In genomic region chr7:101231644-101232043, GRCh38 we compare ENCODE assay signal across 15 cellular contexts. TPM values are rescaled to one million over a fixed set of nuclear protein-coding genes. Genes with fewer than 3 reads are reported as not detected.
A peak's percentile ranks its signal among the peaks of the same experiment; 100 is the strongest.
DNase-seq lines count a peak whose midpoint lies in the region; ATAC-seq and TF ChIP-seq lines count a peak whose summit lies in the region.
"Had no signal": no experiment of that assay in that cellular context is flagged by ENCODE, and none has a peak within 500 bp of the region (broad histone marks: within the 10 kb centered on the region; RNA-seq: fewer than 3 reads in every experiment).

No MANE protein-coding gene starts in this region.

- no peak overlapping the region for H2BK120ac ChIP-seq in trophoblast cell (ENCODE audit: insufficient read depth, low read length, poor library complexity)

- peak overlapping the region; percentile 26 for H2AK5ac ChIP-seq in trophoblast cell (ENCODE audit: low read length)

- H3K36me3 ChIP-seq in GM23338 (ENCODE audit: insufficient read depth) (no peaks in the 10 kb centered on the region), iPS-18a (ENCODE audit: control insufficient read depth, low read depth, low read length) (peaks cover 2% of the 10 kb centered on the region), trophoblast cell (ENCODE audit: control insufficient read depth in 1 of 2, insufficient read depth in 2 of 2, low read length in 2 of 2) (peaks cover 7 to 19% of the 10 kb centered on the region in 2 experiments)

- no peak overlapping the region for H3K14ac ChIP-seq in trophoblast cell (ENCODE audit: low read length)

- no peak overlapping the region for H2BK5ac ChIP-seq in trophoblast cell (ENCODE audit: low read depth, low read length, poor library complexity)

- DNase-seq in GM23338 (ENCODE audit: low spot score) = no peak
- peak in 1 of 2 donors; percentile 51 for DNase-seq in trophoblast cell
- no peak for DNase-seq in NCI-H1048 (lab: John Stamatoyannopoulos, UW)
- DNase-seq in HK-2 (ENCODE audit: unreplicated experiment) = no peak
- no peak for DNase-seq in SKM-1 (lab: John Stamatoyannopoulos, UW; ENCODE audit: unreplicated experiment)
- DNase-seq: activated CD4-positive, alpha-beta T cell treated with anti-CD3 and anti-CD28 coated beads, Interleukin-2, amount 10 ng/mL, durations not matched to agents 24 days and 14 days; effector memory CD4-positive, alpha-beta T cell; GF-D8; psoas muscle; stimulated activated CD4-positive, alpha-beta T cell treated with anti-CD3 and anti-CD28 coated beads, Interleukin-2, amount 100 ng/mL, for 24 hours had no signal

- no peak overlapping the region for H2BK12ac ChIP-seq in trophoblast cell (ENCODE audit: low read length)

- no peak overlapping the region for H3K4ac ChIP-seq in trophoblast cell (ENCODE audit: low read depth, low read length)

- H3K36me3 Mint-ChIP-seq in GM23338 (ENCODE audit: low read depth) = peaks cover 20% of the 10 kb centered on the region

- H4K91ac ChIP-seq in trophoblast cell (ENCODE audit: low read depth, low read length) = peak overlapping the region; percentile 87

- peak overlapping the region; percentile 94 for H3K4me2 ChIP-seq in GM23338
- H3K4me2 ChIP-seq in trophoblast cell (ENCODE audit: low read length) = peak overlapping the region; percentile 92

- H3K23ac ChIP-seq in trophoblast cell (ENCODE audit: low read length) = no peak overlapping the region

- H3F3A ChIP-seq in GM23338 (replicated peaks; ENCODE audit: low read depth) = peaks cover 28% of the 10 kb centered on the region

- H3K4me3 ChIP-seq in GM23338 (peak overlapping the region; percentile 92), iPS-18a (ENCODE audit: low read length) (peak overlapping the region; percentile 74), trophoblast cell (ENCODE audit: low read depth, low read length) (no peak overlapping the region)

- H3K9me3 ChIP-seq in iPS-18a (ENCODE audit: control insufficient read depth, low read depth, low read length) = no peaks in the 10 kb centered on the region
- H3K9me3 ChIP-seq in trophoblast cell (ENCODE audit: insufficient read depth, low read depth, low read length) = no peaks in the 10 kb centered on the region
- H3K9me3 ChIP-seq: heart left ventricle, psoas muscle had no signal

- no peak for TF ChIP-seq CTCF in GM23338 (conservative IDR thresholded peaks at IDR 0.05; ENCODE audit: low read depth in 2 of 2)
- TF ChIP-seq CTCF in VCaP (conservative IDR thresholded peaks at IDR 0.05) = no peak

- H4K20me1 ChIP-seq in GM23338 (replicated peaks; ENCODE audit: insufficient read depth) = no peaks in the 10 kb centered on the region

- no CpG with 5 or more reads among the region's 7 CpGs for WGBS in trophoblast cell (ENCODE audit: extremely low coverage, insufficient coverage, insufficient read length)

- no peaks in the 10 kb centered on the region for H3K9me3 Mint-ChIP-seq in GM23338
- H3K9me3 Mint-ChIP-seq: activated CD4-positive, alpha-beta T cell treated with anti-CD3 and anti-CD28 coated beads, Interleukin-2, amount 10 ng/mL, durations not matched to agents 24 days and 14 days; stimulated activated effector memory CD8-positive, alpha-beta T cell treated with anti-CD3 and anti-CD28 coated beads, Interleukin-12 subunit alpha, Interleukin-12 subunit beta, amount 100 ng/mL, for 72 hours had no signal

- peak overlapping the region; percentile 76 for H3K27ac ChIP-seq in GM23338 (ENCODE audit: low read depth)
- H3K27ac ChIP-seq in VCaP = peak overlapping the region; percentile 89
- no peak overlapping the region for H3K27ac ChIP-seq in iPS-18a (ENCODE audit: low read length)
- peak overlapping the region; percentile 44 for H3K27ac ChIP-seq in trophoblast cell (ENCODE audit: low read depth, low read length)
- H3K27ac ChIP-seq: psoas muscle had no signal

- peak overlapping the region; percentile 15 for H3K18ac ChIP-seq in trophoblast cell (ENCODE audit: low read length)

- no peak overlapping the region; the same call in 1 of the 2 replicates for H3K27ac Mint-ChIP-seq in GM23338
- H3K27ac Mint-ChIP-seq: activated CD4-positive, alpha-beta T cell treated with anti-CD3 and anti-CD28 coated beads, Interleukin-2, amount 10 ng/mL, durations not matched to agents 24 days and 14 days had no signal

- no peaks in the 10 kb centered on the region for H3K79me2 ChIP-seq in GM23338 (replicated peaks; ENCODE audit: insufficient read depth)
- no peaks in the 10 kb centered on the region for H3K79me2 ChIP-seq in trophoblast cell (ENCODE audit: control insufficient read depth, insufficient read depth, low read length, poor library complexity)

- peaks cover 25% of the 10 kb centered on the region; the same call in 1 of the 2 replicates for H3K4me1 ChIP-seq in GM23338 (ENCODE audit: insufficient read depth)
- H3K4me1 ChIP-seq in iPS-18a (ENCODE audit: control insufficient read depth, low read depth, low read length) = peaks cover 11% of the 10 kb centered on the region
- peaks cover 6 to 10% of the 10 kb centered on the region in 2 experiments for H3K4me1 ChIP-seq in trophoblast cell (ENCODE audit: control insufficient read depth in 1 of 2, insufficient read depth in 2 of 2, low read length in 2 of 2)
- H3K4me1 ChIP-seq: psoas muscle had no signal

- peak overlapping the region; percentile 73 for H3K4me3 Mint-ChIP-seq in GM23338
- H3K4me3 Mint-ChIP-seq: activated CD4-positive, alpha-beta T cell treated with anti-CD3 and anti-CD28 coated beads, Interleukin-2, amount 10 ng/mL, durations not matched to agents 24 days and 14 days; stimulated activated effector memory CD8-positive, alpha-beta T cell treated with anti-CD3 and anti-CD28 coated beads, Interleukin-12 subunit alpha, Interleukin-12 subunit beta, amount 100 ng/mL, for 72 hours had no signal

- no peak overlapping the region for H3K9ac ChIP-seq in iPS-18a (ENCODE audit: low read length)
- H3K9ac ChIP-seq in trophoblast cell (ENCODE audit: low read length) = no peak overlapping the region

- peaks cover 12% of the 10 kb centered on the region for H3K27me3 Mint-ChIP-seq in GM23338 (ENCODE audit: insufficient read depth, low read depth, poor library complexity)
- H3K27me3 Mint-ChIP-seq: activated CD4-positive, alpha-beta T cell treated with anti-CD3 and anti-CD28 coated beads, Interleukin-2, amount 10 ng/mL, durations not matched to agents 24 days and 14 days had no signal

- H4K12ac ChIP-seq in trophoblast cell (ENCODE audit: low read depth, low read length) = peak overlapping the region; percentile 35

- H3K27me3 ChIP-seq in GM23338 (ENCODE audit: insufficient read depth) (no peaks in the 10 kb centered on the region), iPS-18a (ENCODE audit: control insufficient read depth, insufficient read depth, low read length) (no peaks in the 10 kb centered on the region), trophoblast cell (ENCODE audit: insufficient read depth, low read length) (no peaks in the 10 kb centered on the region)
- H3K27me3 ChIP-seq: heart left ventricle had no signal

- H3K79me1 ChIP-seq in trophoblast cell (ENCODE audit: low read length) = peaks cover 7% of the 10 kb centered on the region

- ATAC-seq in GM23338 (no peak), HG03521 (IDR thresholded peaks at IDR 0.05; ENCODE audit: unreplicated experiment) (no peak)

- H3K4me1 Mint-ChIP-seq in GM23338 = peaks cover 23% of the 10 kb centered on the region
- H3K4me1 Mint-ChIP-seq: activated CD4-positive, alpha-beta T cell treated with anti-CD3 and anti-CD28 coated beads, Interleukin-2, amount 10 ng/mL, durations not matched to agents 24 days and 14 days had no signal

- H2AFZ ChIP-seq in GM23338 (peak overlapping the region; percentile 92), trophoblast cell (ENCODE audit: insufficient read depth, low read length, poor library complexity) (peak overlapping the region; percentile 20)

- H3K9me2 ChIP-seq in GM23338 (ENCODE audit: insufficient read depth) = no peaks in the 10 kb centered on the region

- peak overlapping the region; percentile 75 for H4K8ac ChIP-seq in trophoblast cell (ENCODE audit: low read depth, low read length)

RNA-seq across cellular contexts. Expression of gene CLDN15, which starts 6.0 kb away (rescaled TPM):
- total RNA-seq in GM23338 (2014; rRNA removed; shearing (Covaris generic)) = 3.6 and 3.7 TPM in 2 replicates
- 4.1 and 4.3 TPM in 2 replicates for polyA plus RNA-seq in GM23338 (2016; fragmentation: Nextera tagmentation; extraction: Ambion mirVana)
- 5.2 and 5.5 TPM in 2 replicates for polyA plus RNA-seq in trophoblast cell (2013)

RNA-seq across cellular contexts. Expression of gene FIS1, which starts 13.2 kb away (rescaled TPM):
- 95.4 and 131 TPM in 2 replicates for total RNA-seq in GM23338 (2014; rRNA removed; shearing (Covaris generic))
- 130 and 143 TPM in 2 replicates for polyA plus RNA-seq in GM23338 (2016; fragmentation: Nextera tagmentation; extraction: Ambion mirVana)
- polyA plus RNA-seq in trophoblast cell (2013) = 109 and 114 TPM in 2 replicates

RNA-seq across cellular contexts. Expression of gene ZNHIT1, which starts 13.7 kb away (rescaled TPM):
- total RNA-seq in GM23338 (2014; rRNA removed; shearing (Covaris generic)) = 61.9 and 64.6 TPM in 2 replicates
- 113 and 136 TPM in 2 replicates for polyA plus RNA-seq in GM23338 (2016; fragmentation: Nextera tagmentation; extraction: Ambion mirVana)
- 69.1 and 70.0 TPM in 2 replicates for polyA plus RNA-seq in trophoblast cell (2013)

RNA-seq across cellular contexts. Expression of gene PLOD3, which starts 14.3 kb away (rescaled TPM):
- total RNA-seq in GM23338 (2014; rRNA removed; shearing (Covaris generic)) = 28.5 and 40.7 TPM in 2 replicates
- 33.9 and 35.2 TPM in 2 replicates for polyA plus RNA-seq in GM23338 (2016; fragmentation: Nextera tagmentation; extraction: Ambion mirVana)
- polyA plus RNA-seq in trophoblast cell (2013) = 72.0 and 76.5 TPM in 2 replicates

RNA-seq across cellular contexts. Expression of gene MOGAT3, which starts 30.8 kb away (rescaled TPM):
- 0.85 TPM in 1 of 2 replicates, not detected in the other for total RNA-seq in GM23338 (2014; rRNA removed; shearing (Covaris generic))
- polyA plus RNA-seq in GM23338 (2016; fragmentation: Nextera tagmentation; extraction: Ambion mirVana) = 0.21 and 0.44 TPM in 2 replicates
- 0.04 TPM in 1 of 2 replicates, not detected in the other for polyA plus RNA-seq in trophoblast cell (2013)
- total RNA-seq: activated CD4-positive, alpha-beta T cell treated with anti-CD3 and anti-CD28 coated beads, Interleukin-2, amount 10 ng/mL, durations not matched to agents 24 days and 14 days; heart left ventricle; psoas muscle had no signal
- polyA plus RNA-seq: heart left ventricle, psoas muscle had no signal
